ENCODE assay signal across 8 cellular contexts in genomic region chr1:153535664-153536585, GRCh38.
DNase-seq lines count a peak whose midpoint lies in the region; ATAC-seq lines count a peak whose summit lies in the region.

Gene S100A6 (minus strand): TSS chr1:153535991. CDS start chr1:153535339, 652 bp downstream.

- no peak for ATAC-seq in GM18519 (IDR thresholded peaks at IDR 0.05; ENCODE audit: low FRiP score, unreplicated experiment)

- H3K27ac ChIP-seq in cingulate gyrus (ENCODE audit: low read depth, low read length): peak within 1 kb of the TSS; percentile 87
- H3K27ac ChIP-seq in layer of hippocampus (ENCODE audit: low read depth, low read length): peak within 1 kb of the TSS; percentile 92

- peak; percentile 74 for DNase-seq in SIG-M5 treated with dmso at 0.1 percent for 504 hours (lab: John Stamatoyannopoulos, UW; ENCODE audit: unreplicated experiment)
- DNase-seq in SIG-M5 (lab: John Stamatoyannopoulos, UW): no peak
- peak; percentile 43 for DNase-seq in NCI-H2196 treated with DMSO at 0.1 percent for 48 hours (lab: John Stamatoyannopoulos, UW; ENCODE audit: unreplicated experiment)
- DNase-seq in activated CD4-positive, alpha-beta T cell treated with anti-CD3 and anti-CD28 coated beads, Interleukin-2, amount 50 U/mL, for 24 hours (ENCODE audit: low read depth in 1 of 2, low spot score in 1 of 2): peak; percentile 63 to 78
- peak; percentile 65 for DNase-seq in stimulated activated CD4-positive, alpha-beta T cell treated with anti-CD3 and anti-CD28 coated beads, Interleukin-15, amount 100 ng/mL, for 48 hours (ENCODE audit: low read depth in 2 of 2)

- no peaks in the 10 kb centered on the region for H3K27me3 ChIP-seq in layer of hippocampus (ENCODE audit: control insufficient read depth, insufficient read depth, low read length)
